ENCODE assay signal across 10 cellular contexts in the genomic region with DNA sequence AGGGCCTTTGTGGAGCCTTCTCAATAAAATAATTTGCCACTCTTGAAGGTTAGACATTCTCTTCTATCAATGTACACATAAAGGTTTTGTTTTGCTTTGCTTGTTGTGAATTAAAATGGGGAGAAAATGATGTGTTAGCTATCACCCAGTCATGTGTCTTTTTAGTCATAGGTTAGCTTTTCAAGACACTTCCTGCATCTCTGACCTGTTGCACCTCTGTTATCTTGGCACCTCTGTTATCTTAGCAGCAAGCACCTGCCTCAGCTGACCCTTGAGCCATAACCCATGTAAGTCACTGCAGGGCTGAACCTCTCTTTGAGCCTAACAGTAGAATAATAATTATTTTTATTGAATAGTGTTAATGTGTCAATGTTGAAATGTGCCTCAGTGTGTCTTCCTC. TPM values are rescaled to one million over a fixed set of nuclear protein-coding genes. Genes with fewer than 3 reads are reported as not detected.
DNase-seq lines count a peak whose midpoint lies in the region; ATAC-seq and TF ChIP-seq lines count a peak whose summit lies in the region.
"Had no signal": no experiment of that assay in that cellular context is flagged by ENCODE, and none has a peak within 500 bp of the region (broad histone marks: within the 10 kb centered on the region; RNA-seq: fewer than 3 reads in every experiment).

No MANE protein-coding gene starts in this region.

- DNase-seq in cardiac muscle cell (ENCODE audit: low read depth in 1 of 2, low spot score in 1 of 2) (peak in 1 of 2 donors; percentile 2), Right ventricle myocardium superior (no peak), medulla oblongata (ENCODE audit: extremely low spot score) (peak; percentile 59), upper lobe of right lung (no peak), globus pallidus (ENCODE audit: low spot score) (no peak), cerebellum (ENCODE audit: low spot score) (no peak)
- DNase-seq: DMS79, NCI-H446 had no signal

- peak overlapping the region; percentile 89 for H3K27ac ChIP-seq in cardiac muscle cell
- H3K27ac ChIP-seq in upper lobe of right lung, result peak overlapping the region; percentile 81

- peaks cover 7% of the 10 kb centered on the region for H3K27me3 Mint-ChIP-seq in brain

- H3K4me3 ChIP-seq in cardiac muscle cell, result peak overlapping the region; percentile 46
- H3K4me3 ChIP-seq in upper lobe of right lung, result peak overlapping the region; percentile 42

- H3K27ac Mint-ChIP-seq in brain, result peak overlapping the region in 3 of 5 experiments; percentile 41 to 96 (median 60)

- intact Hi-C loops in Right ventricle myocardium superior (cut with DNase I), result no loop called here
- intact Hi-C loops in upper lobe of right lung (cut with DNase I), result no loop called here

- peaks cover 19% of the 10 kb centered on the region for H3K4me1 Mint-ChIP-seq in brain

- peaks cover 4% of the 10 kb centered on the region for H3K36me3 ChIP-seq in cardiac muscle cell
- no peaks in the 10 kb centered on the region for H3K36me3 ChIP-seq in upper lobe of right lung

- H3K36me3 Mint-ChIP-seq in brain, result no peaks in the 10 kb centered on the region

- H3K4me1 ChIP-seq in cardiac muscle cell (ENCODE audit: low read depth), result peaks cover 14% of the 10 kb centered on the region
- peaks cover 6% of the 10 kb centered on the region for H3K4me1 ChIP-seq in upper lobe of right lung

- H3K27me3 ChIP-seq in cardiac muscle cell, result no peaks in the 10 kb centered on the region
- H3K27me3 ChIP-seq in upper lobe of right lung, result no peaks in the 10 kb centered on the region

- TF ChIP-seq CTCF in cardiac muscle cell (IDR thresholded peaks at IDR 0.05; ENCODE audit: low read depth, low read length) (no peak), brain (conservative IDR thresholded peaks at IDR 0.05) (no peak), upper lobe of right lung (IDR thresholded peaks at IDR 0.05) (no peak)

- H3K4me3 Mint-ChIP-seq in brain, result peak overlapping the region; percentile 73 to 90 (median 85)

- no peak for ATAC-seq in Right ventricle myocardium superior (ENCODE audit: poor library complexity)
- ATAC-seq in upper lobe of right lung, result no peak
- ATAC-seq in GM18520 (IDR thresholded peaks at IDR 0.05; ENCODE audit: unreplicated experiment), result no peak

- peaks cover 0 to 7% (median 0%) of the 10 kb centered on the region in 5 experiments for H3K9me3 Mint-ChIP-seq in brain

- H3K9me3 ChIP-seq in cardiac muscle cell (ENCODE audit: low read depth) (no peaks in the 10 kb centered on the region), upper lobe of right lung (no peaks in the 10 kb centered on the region)

RNA-seq across cellular contexts. Expression of a gene that starts 1.0 kb away (rescaled TPM):
- total RNA-seq in cardiac muscle cell (7.8 and 11.6 TPM in 2 replicates), Right ventricle myocardium superior (10.4 TPM), upper lobe of right lung (15.5 TPM), cerebellum (4.0 TPM)
- polyA plus RNA-seq in cardiac muscle cell (11.0 and 11.4 TPM in 2 replicates), brain (ENCODE audit: insufficient read depth, low read depth, low replicate concordance) (52.0 TPM)

RNA-seq across cellular contexts. Expression of a gene that starts 38.5 kb away (rescaled TPM):
- total RNA-seq in cardiac muscle cell, result 17.3 and 19.1 TPM in 2 replicates
- polyA plus RNA-seq in cardiac muscle cell, result 5.7 and 8.5 TPM in 2 replicates
- total RNA-seq in Right ventricle myocardium superior, result 60.2 TPM
- polyA plus RNA-seq in brain (ENCODE audit: insufficient read depth, low read depth, low replicate concordance), result 4.4 TPM
- total RNA-seq in upper lobe of right lung, result 37.3 TPM
- total RNA-seq in cerebellum, result 30.6 TPM
